ENCODE assay signal across 1 cellular context in genomic region chr17:73349647-73350046, GRCh38.
TF ChIP-seq lines count a peak whose summit lies in the region.

No MANE protein-coding gene starts in this region.

TF ChIP-seq in H1, 55 proteins besides CTCF, POLR2A, EP300 and RAD21 (continued from another document):
- TF ChIP-seq, protein P1, sequence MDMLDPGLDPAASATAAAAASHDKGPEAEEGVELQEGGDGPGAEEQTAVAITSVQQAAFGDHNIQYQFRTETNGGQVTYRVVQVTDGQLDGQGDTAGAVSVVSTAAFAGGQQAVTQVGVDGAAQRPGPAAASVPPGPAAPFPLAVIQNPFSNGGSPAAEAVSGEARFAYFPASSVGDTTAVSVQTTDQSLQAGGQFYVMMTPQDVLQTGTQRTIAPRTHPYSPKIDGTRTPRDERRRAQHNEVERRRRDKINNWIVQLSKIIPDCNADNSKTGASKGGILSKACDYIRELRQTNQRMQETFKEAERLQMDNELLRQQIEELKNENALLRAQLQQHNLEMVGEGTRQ (IDR thresholded peaks at IDR 0.05; ENCODE audit: low read length): no peak
- no peak for TF ChIP-seq SIRT6 (IDR thresholded peaks at IDR 0.05; ENCODE audit: low read length)
- no peak for TF ChIP-seq SIN3A (conservative IDR thresholded peaks at IDR 0.05 in 1 of 2, IDR thresholded peaks at IDR 0.05 in 1 of 2; ENCODE audit: low read depth in 1 of 2, low read length in 2 of 2)
- TF ChIP-seq CBX5 (IDR thresholded peaks at IDR 0.05; ENCODE audit: low read depth, low read length): no peak
- TF ChIP-seq RNF2 (IDR thresholded peaks at IDR 0.05; ENCODE audit: borderline replicate concordance, low read depth, low read length, missing control alignments, poor library complexity, severe bottlenecking): no peak
- no peak for TF ChIP-seq CHD1 (IDR thresholded peaks at IDR 0.05; ENCODE audit: low read depth, low read length)
- no peak for TF ChIP-seq TBP (IDR thresholded peaks at IDR 0.05; ENCODE audit: low read depth, low read length)
- no peak for TF ChIP-seq SP2 (IDR thresholded peaks at IDR 0.05; ENCODE audit: low read length)
- TF ChIP-seq TEAD4 (IDR thresholded peaks at IDR 0.05; ENCODE audit: low read depth, low read length): no peak
- TF ChIP-seq GTF2F1 (IDR thresholded peaks at IDR 0.05; ENCODE audit: borderline replicate concordance, low read depth, low read length): no peak
